Comparison of ENCODE assay signal across 4 cellular contexts in genomic region chr5:172573115-172573882, GRCh38.
A peak's percentile ranks its signal among the peaks of the same experiment; 100 is the strongest.
TF ChIP-seq lines count a peak whose summit lies in the region.

No MANE protein-coding gene starts in this region.

TF ChIP-seq in SK-N-SH, 30 proteins besides CTCF, POLR2A, EP300 and RAD21:
- TF ChIP-seq USF1 (IDR thresholded peaks at IDR 0.05; ENCODE audit: borderline replicate concordance, low read depth) = 0 out of 2 replicates have a peak, but pooled peaks have one; percentile 37
- no peak for TF ChIP-seq POLR2AphosphoS5 (IDR thresholded peaks at IDR 0.05; ENCODE audit: low read depth, low read length)

TF ChIP-seq in SK-N-SH treated with all-trans-retinoic acid at 6 μM for 48 hours, 23 proteins besides CTCF, POLR2A, EP300 and RAD21 (continues in another document):
- no peak for TF ChIP-seq TCF4 (CRISPR knock-in tag; IDR thresholded peaks at IDR 0.05; ENCODE audit: borderline replicate concordance)
- no peak for TF ChIP-seq ISL1 (CRISPR knock-in tag; IDR thresholded peaks at IDR 0.05)
- TF ChIP-seq CREB5 (CRISPR knock-in tag; IDR thresholded peaks at IDR 0.05; ENCODE audit: low read depth) = no peak
- TF ChIP-seq ZC3H10 (CRISPR knock-in tag; IDR thresholded peaks at IDR 0.05) = no peak
- TF ChIP-seq ZNF8 (CRISPR knock-in tag; IDR thresholded peaks at IDR 0.05) = no peak
- no peak for TF ChIP-seq ZFP30 (CRISPR knock-in tag; IDR thresholded peaks at IDR 0.05)
- TF ChIP-seq RARB (CRISPR knock-in tag; IDR thresholded peaks at IDR 0.05) = no peak
- no peak for TF ChIP-seq POU6F1 (CRISPR knock-in tag; IDR thresholded peaks at IDR 0.05; ENCODE audit: borderline replicate concordance, low read depth)
- TF ChIP-seq TSHZ2 (CRISPR knock-in tag; IDR thresholded peaks at IDR 0.05) = no peak
- no peak for TF ChIP-seq ZFP3 (CRISPR knock-in tag; IDR thresholded peaks at IDR 0.05)
- TF ChIP-seq OSR1 (CRISPR knock-in tag; IDR thresholded peaks at IDR 0.05) = no peak

TF ChIP-seq in HCT116, 20 proteins besides CTCF, POLR2A, EP300 and RAD21:
- TF ChIP-seq SP1 (IDR thresholded peaks at IDR 0.05; ENCODE audit: low read depth) = no peak
- TF ChIP-seq ZFX (IDR thresholded peaks at IDR 0.05) = no peak
- TF ChIP-seq POLR2AphosphoS5 (IDR thresholded peaks at IDR 0.05; ENCODE audit: low read depth, low read length) = no peak
- TF ChIP-seq EZH2phosphoT487 (IDR thresholded peaks at IDR 0.05; ENCODE audit: borderline replicate concordance) = no peak
- no peak for TF ChIP-seq EZH2 (IDR thresholded peaks at IDR 0.05)

TF ChIP-seq in K562, 482 proteins besides CTCF, POLR2A, EP300 and RAD21:
- TF ChIP-seq STAT6 (CRISPR knock-in tag; IDR thresholded peaks at IDR 0.05) = no peak
- no peak for TF ChIP-seq SRF (CRISPR knock-in tag; IDR thresholded peaks at IDR 0.05)
- no peak for TF ChIP-seq GTF3C2 (IDR thresholded peaks at IDR 0.05; ENCODE audit: borderline replicate concordance, extremely low read depth, insufficient read length)
- TF ChIP-seq TFAM (CRISPR knock-in tag; conservative IDR thresholded peaks at IDR 0.05) = no peak
- peak; percentile 65 for TF ChIP-seq C11orf30 (IDR thresholded peaks at IDR 0.05; ENCODE audit: low read depth)
- TF ChIP-seq RBBP5 (IDR thresholded peaks at IDR 0.05; ENCODE audit: borderline replicate concordance, insufficient read depth, low read length, poor library complexity, severe bottlenecking) = no peak
- TF ChIP-seq ELF4 (CRISPR knock-in tag; IDR thresholded peaks at IDR 0.05) = no peak
- TF ChIP-seq MCM3 (IDR thresholded peaks at IDR 0.05) = no peak
- peak; percentile 57; the same call in 1 of the 2 replicates for TF ChIP-seq RAD51 (IDR thresholded peaks at IDR 0.05; ENCODE audit: borderline replicate concordance, low read depth)
- no peak for TF ChIP-seq E2F5 (CRISPR knock-in tag; IDR thresholded peaks at IDR 0.05)
- TF ChIP-seq ZNF311 (CRISPR knock-in tag; IDR thresholded peaks at IDR 0.05) = no peak
- TF ChIP-seq ZNF639 (CRISPR knock-in tag; conservative IDR thresholded peaks at IDR 0.05 in 1 of 2, IDR thresholded peaks at IDR 0.05 in 1 of 2) = no peak
- TF ChIP-seq ZNF79 (CRISPR knock-in tag; IDR thresholded peaks at IDR 0.05; ENCODE audit: low read depth) = no peak
- TF ChIP-seq MLX (CRISPR knock-in tag; conservative IDR thresholded peaks at IDR 0.05) = no peak
- TF ChIP-seq MXI1 (IDR thresholded peaks at IDR 0.05; ENCODE audit: low read depth, low read length) = no peak
- TF ChIP-seq MAFG (tag; conservative IDR thresholded peaks at IDR 0.05) = peak; percentile 49
- TF ChIP-seq NFE2 (IDR thresholded peaks at IDR 0.05; ENCODE audit: low read depth) = peak; percentile 52
- no peak for TF ChIP-seq POLR2H (tag; IDR thresholded peaks at IDR 0.05; ENCODE audit: low read depth)
- TF ChIP-seq MNT (conservative IDR thresholded peaks at IDR 0.05) = no peak
- TF ChIP-seq ZNF316 (IDR thresholded peaks at IDR 0.05) = peak; percentile 39; the same call in 1 of the 2 replicates
- no peak for TF ChIP-seq THAP7 (CRISPR knock-in tag; IDR thresholded peaks at IDR 0.05)
- TF ChIP-seq ZSCAN29 (IDR thresholded peaks at IDR 0.05) = no peak
- no peak for TF ChIP-seq JUN (IDR thresholded peaks at IDR 0.05; ENCODE audit: borderline replicate concordance, low read depth, low read length)
- no peak for TF ChIP-seq JUN (CRISPR knock-in tag; IDR thresholded peaks at IDR 0.05; ENCODE audit: borderline replicate concordance)
- TF ChIP-seq HNRNPUL1 (IDR thresholded peaks at IDR 0.05; ENCODE audit: low read length) = no peak
- no peak for TF ChIP-seq PHB2 (IDR thresholded peaks at IDR 0.05; ENCODE audit: low read depth)
- TF ChIP-seq USF1 (CRISPR knock-in tag; IDR thresholded peaks at IDR 0.05) = peak; percentile 83
- peak; percentile 41 for TF ChIP-seq NFYB (IDR thresholded peaks at IDR 0.05; ENCODE audit: extremely low read depth, insufficient read length)
- TF ChIP-seq PHF21A (IDR thresholded peaks at IDR 0.05; ENCODE audit: borderline replicate concordance, low read depth) = no peak
- TF ChIP-seq USF2 (CRISPR knock-in tag; IDR thresholded peaks at IDR 0.05) = peak; percentile 85
